16 cellular contexts compared by ENCODE assay signal in genomic region chr17:78163881-78164747, GRCh38. TPM values are rescaled to one million over a fixed set of nuclear protein-coding genes. Genes with fewer than 3 reads are reported as not detected.
"Had no signal": no experiment of that assay in that cellular context is flagged by ENCODE, and none has a peak within 500 bp of the region (broad histone marks: within the 10 kb centered on the region; RNA-seq: fewer than 3 reads in every experiment).

No MANE protein-coding gene starts in this region.

- H3K36me3 ChIP-seq: cardiac muscle cell, ovary, tibial artery had no signal

- H3K27me3 ChIP-seq: cardiac muscle cell, hepatocyte, ovary, tibial artery had no signal

- H3K9me3 ChIP-seq: ovary, tibial artery had no signal

- H3K36me3 Mint-ChIP-seq: WTC11 had no signal

- ATAC-seq: left ventricle myocardium superior, WTC11 had no signal

- H3K27ac Mint-ChIP-seq: nephron progenitor cell, WTC11 had no signal

- DNase-seq: activated CD4-positive, alpha-beta T cell treated with anti-CD3 and anti-CD28 coated beads for 48 hours; activated naive CD4-positive, alpha-beta T cell treated with Interleukin-2 at 50 U/mL for 16 hours; cortex of kidney; effector CD8-positive, alpha-beta T cell; left ventricle myocardium superior; mesendoderm; nephron progenitor cell; ovary; stimulated activated CD4-positive, alpha-beta T cell treated with anti-CD3 and anti-CD28 coated beads, Interleukin-4, amount 100 ng/mL, for 24 hours; tibial artery had no signal

- H3K27ac ChIP-seq: cardiac muscle cell, hepatocyte, ovary, tibial artery had no signal

- H3K4me3 Mint-ChIP-seq: nephron progenitor cell, WTC11 had no signal

- H3K9me3 Mint-ChIP-seq: nephron progenitor cell, WTC11 had no signal

- H3K4me3 ChIP-seq: cardiac muscle cell, hepatocyte, ovary, tibial artery had no signal

RNA-seq across cellular contexts. Expression of gene C17orf99, which starts 17.9 kb away (rescaled TPM):
- total RNA-seq: cardiac muscle cell, kidney epithelial cell, left ventricle myocardium superior, renal cortical epithelial cell, WTC11 had no signal
- polyA plus RNA-seq: adipose tissue, cardiac muscle cell had no signal
